In genomic region chr6:125114248-125114858, GRCh38 we compare ENCODE assay signal across 1 cellular context.
TF ChIP-seq lines count a peak whose summit lies in the region.

No MANE protein-coding gene starts in this region.

TF ChIP-seq in Ishikawa, 13 proteins besides CTCF, POLR2A, EP300 and RAD21 (continued from another document):
- TF ChIP-seq REST (IDR thresholded peaks at IDR 0.05; ENCODE audit: low read depth), result no peak
- TF ChIP-seq TAF1 (IDR thresholded peaks at IDR 0.05; ENCODE audit: low read depth), result no peak
- no peak for TF ChIP-seq NFIC (IDR thresholded peaks at IDR 0.05)
- no peak for TF ChIP-seq TCF12 (IDR thresholded peaks at IDR 0.05; ENCODE audit: low read depth)
- no peak for TF ChIP-seq FOXM1 (IDR thresholded peaks at IDR 0.05; ENCODE audit: borderline replicate concordance, low read depth)
TF ChIP-seq in Ishikawa: peak in this region for 0.
